Comparison of ENCODE assay signal across 8 cellular contexts in the genomic region with DNA sequence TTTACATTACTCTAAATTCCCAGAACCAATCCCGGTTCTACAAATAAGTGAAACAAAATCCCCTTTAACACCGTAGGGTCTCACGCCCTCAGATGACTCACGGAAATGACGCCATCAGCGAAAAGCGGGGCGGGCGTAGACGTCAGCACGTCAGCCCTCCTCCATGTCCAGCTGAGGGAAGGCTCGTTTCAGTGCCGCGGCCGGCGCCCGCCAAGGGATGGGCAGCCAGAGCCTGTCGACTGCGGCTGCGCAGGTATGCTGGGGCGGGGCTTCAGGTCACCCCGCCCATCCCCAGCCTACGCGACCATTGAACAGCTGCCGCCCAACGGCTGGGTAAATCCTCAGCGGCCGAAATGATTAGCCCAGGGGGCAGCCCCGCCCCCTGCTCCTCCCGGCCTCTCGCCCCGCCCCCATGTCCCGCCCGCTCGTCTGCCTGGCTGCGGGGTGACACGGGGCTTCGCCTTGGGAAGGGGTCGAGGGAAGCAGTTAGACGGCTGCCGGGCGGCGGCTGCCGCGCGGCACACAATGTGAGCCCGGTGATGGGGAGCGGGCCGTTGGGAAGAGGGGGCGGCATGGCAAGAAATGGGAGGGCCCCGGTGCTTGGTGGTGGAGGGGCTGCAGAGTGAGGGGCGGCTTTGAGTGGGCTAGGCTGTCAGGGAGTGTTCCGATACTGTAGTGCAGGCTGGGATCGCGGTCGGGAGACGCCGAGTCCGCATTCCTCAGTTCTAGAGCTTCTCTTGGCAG. TPM values are rescaled to one million over a fixed set of nuclear protein-coding genes. Genes with fewer than 3 reads are reported as not detected.
DNase-seq lines count a peak whose midpoint lies in the region; ATAC-seq, FAIRE-seq and TF ChIP-seq lines count a peak whose summit lies in the region.

Gene NBEAL1, plus strand, starts transcription at position 420 of the 744 bp plus-strand sequence. CDS start 1,510 bp downstream, outside the sequence.

- TF ChIP-seq CTCF in OCI-LY3 (IDR thresholded peaks at IDR 0.05; ENCODE audit: low read depth, low read length) (no peak), endothelial cell of umbilical vein (IDR thresholded peaks at IDR 0.05; ENCODE audit: extremely low read depth in 1 of 2, insufficient read depth in 1 of 2, low read depth in 1 of 2, low read length in 2 of 2) (no peak)

- peak; percentile 66 for TF ChIP-seq POLR2A in endothelial cell of umbilical vein (IDR thresholded peaks at IDR 0.05; ENCODE audit: low read depth, low read length)

- BruUV-seq in endothelial cell of umbilical vein (replicated peaks; lab: Mats Ljungman, UMichigan) = no TSS peak

- H3K36me3 ChIP-seq in OCI-LY3 (replicated peaks; ENCODE audit: low read depth, low read length) (no peaks in the 10 kb centered on the region), endothelial cell of umbilical vein (ENCODE audit: control insufficient read depth in 2 of 2, extremely low read depth in 1 of 2, insufficient read depth in 2 of 2, low read length in 2 of 2) (no peaks in the 10 kb centered on the region)

- DNase-seq in D341Med (ENCODE audit: low spot score) (peak; percentile 96), HuH-7 (ENCODE audit: low spot score) (peak; percentile 89), activated T-cell treated with anti-CD3 and anti-CD28 coated beads for 1 hour (ENCODE audit: low read depth) (peak; percentile 91), endothelial cell of umbilical vein (ENCODE audit: low read depth, low spot score) (peak; percentile 100), midbrain (lab: John Stamatoyannopoulos, UW) (peak; percentile 99)
- DNase-seq in stimulated activated CD8-positive, alpha-beta memory T cell treated with anti-CD3 and anti-CD28 coated beads, Interleukin-2, amount 100 ng/mL, for 1 hour (ENCODE audit: low read depth in 2 of 2) = peak; percentile 93 to 95

- H3K9ac ChIP-seq in OCI-LY3 (ENCODE audit: low read length) (peak within 1 kb of the TSS; percentile 74), endothelial cell of umbilical vein (replicated peaks; ENCODE audit: extremely low read depth, insufficient read depth, low read length) (peak within 1 kb of the TSS; percentile 98)

- intact Hi-C loops in endothelial cell of umbilical vein (cut with micrococcal nuclease) = loop anchor here (1.0 to 10.0 kb wide), 6 partner anchors 93 to 440 kb away; partner anchors contain the start of genes CYP20A1, FAM117B, ICA1L and WDR12

- no peaks in the 10 kb centered on the region for H4K20me1 ChIP-seq in OCI-LY3 (ENCODE audit: insufficient read depth, low read length)
- H4K20me1 ChIP-seq in endothelial cell of umbilical vein (replicated peaks; ENCODE audit: control insufficient read depth, extremely low read depth, insufficient read depth, low read length) = no peaks in the 10 kb centered on the region

- no peaks in the 10 kb centered on the region for H3K79me2 ChIP-seq in OCI-LY3 (ENCODE audit: low read length)
- peaks cover 9% of the 10 kb centered on the region for H3K79me2 ChIP-seq in endothelial cell of umbilical vein (ENCODE audit: control insufficient read depth, insufficient read depth, low read length)

- peak; percentile 97 for ATAC-seq in GM21515 (IDR thresholded peaks at IDR 0.05; ENCODE audit: unreplicated experiment)

- H3K9me3 ChIP-seq in OCI-LY3 (ENCODE audit: insufficient read depth, low read length) (no peaks in the 10 kb centered on the region), endothelial cell of umbilical vein (replicated peaks; ENCODE audit: control insufficient read depth, insufficient read depth, low read length) (no peaks in the 10 kb centered on the region)

- POLR2A ChIA-PET in endothelial cell of umbilical vein (lab: Charles Lee) = interaction anchor here (0.5 kb wide), 2 partner anchors 110 to 128 kb away, joined by 5 read pairs; no protein-coding TSS in a partner anchor

- no peaks in the 10 kb centered on the region for H3K9me1 ChIP-seq in endothelial cell of umbilical vein (replicated peaks; ENCODE audit: control insufficient read depth, extremely low read depth, insufficient read depth, low read length)

- dilution Hi-C loops in endothelial cell of umbilical vein (cut with MboI; ENCODE audit: extremely low pct_ligation_motif_present, low sequenced_read_pairs) = no loop called here

- peak within 1 kb of the TSS; percentile 79 for H3K4me3 ChIP-seq in OCI-LY3 (ENCODE audit: low read length)
- H3K4me3 ChIP-seq in endothelial cell of umbilical vein (replicated peaks in 1 of 3; ENCODE audit: insufficient read depth in 1 of 3, low read depth in 1 of 3, low read length in 3 of 3) = peak within 1 kb of the TSS; percentile 56 to 96 (median 92)

- H3K4me1 ChIP-seq in OCI-LY3 (ENCODE audit: low read length) (0 out of 2 replicates have a peak, but pooled peaks cover 8% of the 10 kb centered on the region), endothelial cell of umbilical vein (ENCODE audit: control insufficient read depth, extremely low read depth, insufficient read depth, low read length) (peaks cover 22% of the 10 kb centered on the region)

- H3K27me3 ChIP-seq in OCI-LY3 (ENCODE audit: low read depth, low read length) (0 out of 2 replicates have a peak, but pooled peaks cover 4% of the 10 kb centered on the region), endothelial cell of umbilical vein (ENCODE audit: control insufficient read depth in 2 of 2, insufficient read depth in 2 of 2, low read length in 2 of 2) (peaks cover 8 to 13% of the 10 kb centered on the region in 2 experiments)

- H2AFZ ChIP-seq in OCI-LY3 (ENCODE audit: low read depth, low read length) = peak within 1 kb of the TSS; percentile 88
- H2AFZ ChIP-seq in endothelial cell of umbilical vein (ENCODE audit: low read depth, low read length) = peak within 1 kb of the TSS; percentile 95

- H3K4me2 ChIP-seq in OCI-LY3 (ENCODE audit: low read length) = peak within 1 kb of the TSS; percentile 89
- H3K4me2 ChIP-seq in endothelial cell of umbilical vein (ENCODE audit: insufficient read depth, low read length) = peak within 1 kb of the TSS; percentile 96

- CTCF ChIA-PET in endothelial cell of umbilical vein (lab: Charles Lee) = no interaction called here

- FAIRE-seq in endothelial cell of umbilical vein (lab: Jason Lieb, UNC) = peak; percentile 97

- H3K27ac ChIP-seq in OCI-LY3 (ENCODE audit: low read length) (peak within 1 kb of the TSS; percentile 30), endothelial cell of umbilical vein (ENCODE audit: insufficient read depth, low read depth, low read length) (peak within 1 kb of the TSS; percentile 93)

TF ChIP-seq in endothelial cell of umbilical vein, 7 proteins besides CTCF, POLR2A, EP300 and RAD21:
- no peak for TF ChIP-seq EZH2 (IDR thresholded peaks at IDR 0.05; ENCODE audit: borderline replicate concordance, low read depth, low read length, severe bottlenecking)
- peak; percentile 89 for TF ChIP-seq JUN (IDR thresholded peaks at IDR 0.05; ENCODE audit: borderline replicate concordance, insufficient read depth, insufficient read length, low read depth)
- peak; percentile 47 for TF ChIP-seq FOS (IDR thresholded peaks at IDR 0.05; ENCODE audit: borderline replicate concordance, insufficient read depth, low read length)
- no peak for TF ChIP-seq POLR2AphosphoS5 (IDR thresholded peaks at IDR 0.05; ENCODE audit: insufficient read depth, low read depth, low read length)
- no peak for TF ChIP-seq GATA2 (IDR thresholded peaks at IDR 0.05; ENCODE audit: insufficient read depth, insufficient read length, low read depth, low read length)
- TF ChIP-seq, protein P1, sequence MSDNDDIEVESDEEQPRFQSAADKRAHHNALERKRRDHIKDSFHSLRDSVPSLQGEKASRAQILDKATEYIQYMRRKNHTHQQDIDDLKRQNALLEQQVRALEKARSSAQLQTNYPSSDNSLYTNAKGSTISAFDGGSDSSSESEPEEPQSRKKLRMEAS (IDR thresholded peaks at IDR 0.05; ENCODE audit: insufficient read depth, insufficient read length) = no peak
- no peak for TF ChIP-seq MYC (IDR thresholded peaks at IDR 0.05; ENCODE audit: low read depth, low read length)

RNA-seq across cellular contexts. Expression of gene NBEAL1, which starts in this region (rescaled TPM):
- total RNA-seq in endothelial cell of umbilical vein = 23.3 and 23.4 TPM in 2 replicates
- 1.4 and 2.1 TPM in 2 replicates for polyA plus RNA-seq in endothelial cell of umbilical vein
- 1.9 and 2.8 TPM in 2 replicates for polyA plus RNA-seq in endothelial cell of umbilical vein (2011; cell fraction: cytosol; rRNA removed)
- 7.4 and 7.7 TPM in 2 replicates for polyA plus RNA-seq in endothelial cell of umbilical vein (2011; cell fraction: nucleus; rRNA removed)
- polyA plus RNA-seq in endothelial cell of umbilical vein (2012) = 5.4 and 8.8 TPM in 2 replicates
- 19.6 and 23.1 TPM in 2 replicates for polyA minus RNA-seq in endothelial cell of umbilical vein
- 10.7 TPM for polyA minus RNA-seq in endothelial cell of umbilical vein (2011; cell fraction: cytosol; rRNA and poly(A)+ RNA removed)
- 51.2 and 59.0 TPM in 2 replicates for polyA minus RNA-seq in endothelial cell of umbilical vein (2011; cell fraction: nucleus; rRNA and poly(A)+ RNA removed)

Comparison
In these comparisons a context has a peak if more than half of its experiments do, and no peak if none do; other contexts are left out.
1. Peak in every context shown above with its lines: DNase-seq, ATAC-seq, H3K4me3 ChIP-seq and H3K27ac ChIP-seq.